In the genomic region with DNA sequence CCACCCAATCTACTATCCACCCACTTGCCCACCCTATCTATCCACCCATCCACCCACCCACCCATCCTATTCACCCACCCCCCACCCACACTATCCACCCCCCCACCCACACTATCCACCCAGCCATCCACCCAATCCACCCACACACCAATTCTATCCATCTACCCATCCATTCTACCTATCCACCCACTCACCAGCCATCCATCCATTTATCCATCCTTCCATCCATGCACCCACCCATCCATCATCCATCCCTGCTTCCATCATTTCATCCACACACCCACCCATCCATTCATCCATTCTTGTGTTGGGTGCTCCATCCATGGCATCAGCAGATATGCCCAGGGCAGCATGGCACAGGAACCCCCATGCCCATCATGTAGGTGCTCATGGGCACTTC, we compare ENCODE assay signal across 31 cellular contexts.
DNase-seq lines count a peak whose midpoint lies in the region; TF ChIP-seq lines count a peak whose summit lies in the region.
"Had no signal": no experiment of that assay in that cellular context is flagged by ENCODE, and none has a peak within 500 bp of the region (broad histone marks: within the 10 kb centered on the region; RNA-seq: fewer than 3 reads in every experiment).

No MANE protein-coding gene starts in this region.

- H4K91ac ChIP-seq in trophoblast cell (ENCODE audit: low read depth, low read length) = no peak overlapping the region

- TF ChIP-seq POLR2A in thyroid gland (IDR thresholded peaks at IDR 0.05) = no peak

- POLR2A ChIA-PET in HEK293 (lab: Yijun Ruan, JAX) = no interaction called here

- H3K27me3 ChIP-seq in trophoblast cell (ENCODE audit: insufficient read depth, low read length) (no peaks in the 10 kb centered on the region), thyroid gland (no peaks in the 10 kb centered on the region)
- H3K27me3 ChIP-seq: BE2C had no signal

- no peak overlapping the region for H3K14ac ChIP-seq in trophoblast cell (ENCODE audit: low read length)

- no peak for DNase-seq in trophoblast cell
- no peak for DNase-seq in mesothelial cell of epicardium (ENCODE audit: low spot score in 2 of 2, unreplicated experiment in 2 of 2)
- no peak for DNase-seq in thyroid gland
- DNase-seq: 8988T; ACHN; AML-193; BE2C; C1 segment of cervical spinal cord; Caco-2; Calu3; CD4-positive, alpha-beta memory T cell; CD4-positive, alpha-beta T cell; CD4-positive, CD25-positive, alpha-beta regulatory T cell; CD8-positive, alpha-beta memory T cell; CD8-positive, alpha-beta T cell; COR-L47; DMS 273 treated with DMSO at 0.1 percent for 48 hours; DMS153; DMS53; DMS79; DMS79 treated with DMSO at 0.1 percent for 48 hours; DND-41; EL had no signal

- no peak for TF ChIP-seq CTCF in HEK293 (tag by site-specific recombination; IDR thresholded peaks at IDR 0.05)
- no peak for TF ChIP-seq CTCF in mesothelial cell of epicardium (IDR thresholded peaks at IDR 0.05; ENCODE audit: unreplicated experiment)
- no peak for TF ChIP-seq CTCF in thyroid gland (IDR thresholded peaks at IDR 0.05)

- intact Hi-C loops in thyroid gland (cut with DNase I) = no loop called here

- H3K27me3 Mint-ChIP-seq in mesothelial cell of epicardium (ENCODE audit: low read depth) = peaks cover 5% of the 10 kb centered on the region
- H3K27me3 Mint-ChIP-seq: B cell; CD4-positive, alpha-beta memory T cell; CD4-positive, alpha-beta T cell; CD4-positive, CD25-positive, alpha-beta regulatory T cell had no signal

- H2BK5ac ChIP-seq in trophoblast cell (ENCODE audit: low read depth, low read length, poor library complexity) = no peak overlapping the region

- H3K4me3 Mint-ChIP-seq in mesothelial cell of epicardium = no peak overlapping the region
- H3K4me3 Mint-ChIP-seq: B cell; CD14-positive monocyte; CD4-positive, alpha-beta memory T cell; CD4-positive, alpha-beta T cell; CD4-positive, CD25-positive, alpha-beta regulatory T cell; CD8-positive, alpha-beta memory T cell; CD8-positive, alpha-beta T cell had no signal

- H3K23ac ChIP-seq in trophoblast cell (ENCODE audit: low read length) = no peak overlapping the region

- no peak overlapping the region for H3K4me3 ChIP-seq in HEK293 (ENCODE audit: low read depth, low read length)
- peak overlapping the region; percentile 18 for H3K4me3 ChIP-seq in trophoblast cell (ENCODE audit: low read depth, low read length)
- no peak overlapping the region for H3K4me3 ChIP-seq in thyroid gland (replicated peaks in 1 of 3)
- H3K4me3 ChIP-seq: A549; BLaER1; BLaER1 treated with 17β-estradiol and CSF1 and Interleukin-3, amounts not matched to agents 10 nM and 100 nM had no signal

- no peak overlapping the region for H2AK5ac ChIP-seq in trophoblast cell (ENCODE audit: low read length)

- H3K36me3 ChIP-seq in HEK293 (ENCODE audit: control insufficient read depth in 2 of 2, insufficient read depth in 1 of 2, low read length in 2 of 2) = no peaks in the 10 kb centered on the region
- H3K36me3 ChIP-seq in trophoblast cell (ENCODE audit: control insufficient read depth in 1 of 2, insufficient read depth in 2 of 2, low read length in 2 of 2) = no peaks in the 10 kb centered on the region
- H3K36me3 ChIP-seq in thyroid gland = no peaks in the 10 kb centered on the region
- H3K36me3 ChIP-seq: BE2C; BLaER1; BLaER1 treated with 17β-estradiol and CSF1 and Interleukin-3, amounts not matched to agents 10 nM and 100 nM had no signal

- H3K36me3 Mint-ChIP-seq in mesothelial cell of epicardium = no peaks in the 10 kb centered on the region
- H3K36me3 Mint-ChIP-seq: CD14-positive monocyte; CD4-positive, alpha-beta memory T cell; CD4-positive, CD25-positive, alpha-beta regulatory T cell; CD8-positive, alpha-beta memory T cell; CD8-positive, alpha-beta T cell had no signal

- no peak overlapping the region for H2AFZ ChIP-seq in trophoblast cell (ENCODE audit: insufficient read depth, low read length, poor library complexity)

- H2BK12ac ChIP-seq in trophoblast cell (ENCODE audit: low read length) = no peak overlapping the region

- H3K9me3 Mint-ChIP-seq in mesothelial cell of epicardium = no peaks in the 10 kb centered on the region
- H3K9me3 Mint-ChIP-seq: CD4-positive, alpha-beta T cell; CD8-positive, alpha-beta memory T cell; CD8-positive, alpha-beta T cell had no signal

- no peak overlapping the region for H2BK120ac ChIP-seq in trophoblast cell (ENCODE audit: insufficient read depth, low read length, poor library complexity)

- no peak overlapping the region for H3K18ac ChIP-seq in trophoblast cell (ENCODE audit: low read length)

- no peaks in the 10 kb centered on the region for H3K4me1 Mint-ChIP-seq in mesothelial cell of epicardium
- H3K4me1 Mint-ChIP-seq: B cell; CD14-positive monocyte; CD4-positive, alpha-beta memory T cell; CD4-positive, CD25-positive, alpha-beta regulatory T cell; CD8-positive, alpha-beta memory T cell had no signal

- no peak overlapping the region for H4K8ac ChIP-seq in trophoblast cell (ENCODE audit: low read depth, low read length)

- no peak overlapping the region for H3K9ac ChIP-seq in trophoblast cell (ENCODE audit: low read length)
- H3K9ac ChIP-seq: BLaER1; BLaER1 treated with 17β-estradiol and CSF1 and Interleukin-3, amounts not matched to agents 10 nM and 100 nM had no signal

- H3K9me3 ChIP-seq in HEK293 (ENCODE audit: control insufficient read depth, insufficient read depth, low read depth, low read length) = no peaks in the 10 kb centered on the region
- peaks cover 2% of the 10 kb centered on the region for H3K9me3 ChIP-seq in trophoblast cell (ENCODE audit: insufficient read depth, low read depth, low read length)
- H3K9me3 ChIP-seq in thyroid gland = no peaks in the 10 kb centered on the region
- H3K9me3 ChIP-seq: A549; BLaER1; BLaER1 treated with 17β-estradiol and CSF1 and Interleukin-3, amounts not matched to agents 10 nM and 100 nM; Caco-2 had no signal

- H3K4me1 ChIP-seq in HEK293 (ENCODE audit: control insufficient read depth, insufficient read depth, low read length) = peaks cover 10% of the 10 kb centered on the region; the same call in 1 of the 2 replicates
- H3K4me1 ChIP-seq in trophoblast cell (ENCODE audit: control insufficient read depth in 1 of 2, insufficient read depth in 2 of 2, low read length in 2 of 2) = no peaks in the 10 kb centered on the region
- no peaks in the 10 kb centered on the region for H3K4me1 ChIP-seq in thyroid gland
- H3K4me1 ChIP-seq: A549, BE2C, Caco-2 had no signal

- H3K27ac ChIP-seq in HEK293 (ENCODE audit: extremely low read depth, low read depth, low read length) (no peak overlapping the region), trophoblast cell (ENCODE audit: low read depth, low read length) (no peak overlapping the region), thyroid gland (no peak overlapping the region)
- H3K27ac ChIP-seq: 22Rv1; A549; BLaER1; BLaER1 treated with 17β-estradiol and CSF1 and Interleukin-3, amounts not matched to agents 10 nM and 100 nM; C4-2B had no signal

- H3K79me2 ChIP-seq in trophoblast cell (ENCODE audit: control insufficient read depth, insufficient read depth, low read length, poor library complexity) = no peaks in the 10 kb centered on the region

- no peaks in the 10 kb centered on the region for H3K79me1 ChIP-seq in trophoblast cell (ENCODE audit: low read length)

- H3K4ac ChIP-seq in trophoblast cell (ENCODE audit: low read depth, low read length) = no peak overlapping the region

- H3K27ac Mint-ChIP-seq in mesothelial cell of epicardium = no peak overlapping the region
- H3K27ac Mint-ChIP-seq: B cell; CD14-positive monocyte; CD4-positive, alpha-beta memory T cell; CD4-positive, alpha-beta T cell; CD4-positive, CD25-positive, alpha-beta regulatory T cell; CD8-positive, alpha-beta memory T cell; CD8-positive, alpha-beta T cell had no signal

- H4K12ac ChIP-seq in trophoblast cell (ENCODE audit: low read depth, low read length) = no peak overlapping the region

- H3K4me2 ChIP-seq in trophoblast cell (ENCODE audit: low read length) = no peak overlapping the region
- H3K4me2 ChIP-seq: A549; BLaER1; BLaER1 treated with 17β-estradiol and CSF1 and Interleukin-3, amounts not matched to agents 10 nM and 100 nM had no signal

- CTCF ChIA-PET in HEK293 (lab: Yijun Ruan, JAX) = no interaction called here

TF ChIP-seq in HEK293, 187 proteins besides CTCF, POLR2A, EP300 and RAD21:
- peak; percentile 76 for TF ChIP-seq EGR2 (tag by site-specific recombination; IDR thresholded peaks at IDR 0.05; ENCODE audit: low read depth)
- TF ChIP-seq ZNF37A (tag by site-specific recombination; IDR thresholded peaks at IDR 0.05) = no peak
- peak; percentile 57 for TF ChIP-seq ZFHX2 (tag by site-specific recombination; conservative IDR thresholded peaks at IDR 0.05)
